Comparison of ENCODE assay signal across 20 cellular contexts in the genomic region with DNA sequence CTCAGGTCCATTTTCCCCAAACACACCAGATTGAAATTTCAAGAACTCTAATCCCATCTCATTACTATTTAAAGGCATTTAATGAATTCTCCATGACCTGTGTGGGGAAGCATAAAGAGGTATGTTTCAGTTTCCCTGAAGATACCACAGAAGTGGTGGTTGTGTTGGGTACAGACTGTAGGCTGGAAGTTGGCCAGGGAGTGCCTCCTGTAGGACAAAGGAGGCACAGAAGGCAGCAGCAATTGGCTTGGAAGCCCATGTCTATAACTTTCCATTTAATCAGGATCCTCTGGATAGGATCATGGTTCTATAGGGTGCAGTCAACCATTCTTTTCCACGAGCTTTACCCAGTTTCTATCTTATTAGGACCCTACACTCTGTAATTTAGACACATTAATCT. TPM values are rescaled to one million over a fixed set of nuclear protein-coding genes. Genes with fewer than 3 reads are reported as not detected.
DNase-seq lines count a peak whose midpoint lies in the region; TF ChIP-seq lines count a peak whose summit lies in the region.
"Had no signal": no experiment of that assay in that cellular context is flagged by ENCODE, and none has a peak within 500 bp of the region (broad histone marks: within the 10 kb centered on the region; RNA-seq: fewer than 3 reads in every experiment).

No MANE protein-coding gene starts in this region.

- H3K79me1 ChIP-seq in mesendoderm (ENCODE audit: low read length) = no peaks in the 10 kb centered on the region

- H3K9me3 ChIP-seq in left ventricle myocardium inferior (replicated peaks) = no peaks in the 10 kb centered on the region

- no peak overlapping the region for H3K23ac ChIP-seq in mesendoderm (ENCODE audit: low read length)

- H3K27ac ChIP-seq in mesendoderm (ENCODE audit: low read depth, low read length) (no peak overlapping the region), left ventricle myocardium inferior (replicated peaks) (no peak overlapping the region)
- H3K27ac ChIP-seq: RWPE1 had no signal

- H2BK15ac ChIP-seq in mesendoderm (replicated peaks; ENCODE audit: low read depth) = no peak overlapping the region

- H3K4me2 ChIP-seq in mesendoderm (ENCODE audit: low read length) = no peak overlapping the region

- no peak overlapping the region for H4K8ac ChIP-seq in mesendoderm (ENCODE audit: low read depth, low read length)

- H3K4ac ChIP-seq in mesendoderm (ENCODE audit: low read depth, low read length) = no peak overlapping the region

- no peak for TF ChIP-seq CTCF in left ventricle myocardium inferior (IDR thresholded peaks at IDR 0.05; ENCODE audit: borderline replicate concordance)

- H3K4me3 ChIP-seq in mesendoderm (ENCODE audit: low read length) (no peak overlapping the region), left ventricle myocardium inferior (no peak overlapping the region)

- H3K18ac ChIP-seq in mesendoderm (ENCODE audit: low read length) = no peak overlapping the region

- WGBS in mesendoderm (ENCODE audit: extremely low coverage, insufficient coverage, low lambda C conversion rate) = no CpG with 5 or more reads among the region's 1 CpG

- H3K4me1 ChIP-seq in mesendoderm (ENCODE audit: control insufficient read depth, low read depth, low read length) = no peaks in the 10 kb centered on the region
- no peaks in the 10 kb centered on the region for H3K4me1 ChIP-seq in left ventricle myocardium inferior

- no peak for TF ChIP-seq EP300 in Ishikawa (IDR thresholded peaks at IDR 0.05; ENCODE audit: borderline replicate concordance)

- TF ChIP-seq RAD21 in Ishikawa (IDR thresholded peaks at IDR 0.05; ENCODE audit: low read depth) = peak; percentile 22

- intact Hi-C loops in left ventricle myocardium inferior (cut with micrococcal nuclease) = no loop called here

- H3K9ac ChIP-seq in mesendoderm (ENCODE audit: low read length) = no peak overlapping the region

- no peak overlapping the region for H2BK5ac ChIP-seq in mesendoderm (ENCODE audit: low read length)

- H3K79me2 ChIP-seq in mesendoderm (ENCODE audit: control insufficient read depth, insufficient read depth, low read length) = no peaks in the 10 kb centered on the region

- peak; percentile 31 for DNase-seq in DMS53 (lab: John Stamatoyannopoulos, UW)
- DNase-seq in DMS53 treated with DMSO at 0.1 percent for 48 hours (lab: John Stamatoyannopoulos, UW; ENCODE audit: unreplicated experiment) = no peak
- DNase-seq in dermis blood vessel endothelial cell = peak; percentile 33
- DNase-seq in mesendoderm = peak; percentile 32
- DNase-seq in NCI-H226 = no peak
- no peak for DNase-seq in left ventricle myocardium inferior
- no peak for DNase-seq in activated naive CD4-positive, alpha-beta T cell (lab: John Stamatoyannopoulos, UW)
- DNase-seq: 8988T; activated CD4-positive, alpha-beta T cell treated with anti-CD3 and anti-CD28 coated beads, Interleukin-2, amount 10 ng/mL, durations not matched to agents 7 days and 5 days; activated CD8-positive, alpha-beta memory T cell treated with anti-CD3 and anti-CD28 coated beads, Interleukin-2, amount 10 ng/mL, durations not matched to agents 7 days and 5 days; CD8-positive, alpha-beta memory T cell; cortex of kidney; left colon; naive B cell; NCI-H1417 treated with DMSO at 0.1 percent for 48 hours; NCI-H2107; NCI-H446 treated with DMSO at 0.1 percent for 48 hours; stimulated activated CD4-positive, alpha-beta T cell treated with anti-CD3 and anti-CD28 coated beads, Interleukin-2, amount 100 ng/mL, for 48 hours had no signal

- H2BK120ac ChIP-seq in mesendoderm (ENCODE audit: low read depth, low read length) = no peak overlapping the region

- H3K56ac ChIP-seq in mesendoderm (ENCODE audit: low read length) = no peak overlapping the region

- H3K36me3 ChIP-seq in mesendoderm (ENCODE audit: control insufficient read depth, insufficient read depth, low read length) (no peaks in the 10 kb centered on the region), left ventricle myocardium inferior (no peaks in the 10 kb centered on the region)

- H4K5ac ChIP-seq in mesendoderm (ENCODE audit: low read length) = no peak overlapping the region

- H2AK5ac ChIP-seq in mesendoderm (ENCODE audit: low read length) = no peak overlapping the region

- H3K27me3 ChIP-seq in mesendoderm (ENCODE audit: insufficient read depth, low read length, poor library complexity) (no peaks in the 10 kb centered on the region), left ventricle myocardium inferior (ENCODE audit: low read depth) (no peaks in the 10 kb centered on the region)

TF ChIP-seq in Ishikawa, 13 proteins besides CTCF, POLR2A, EP300 and RAD21:
- TF ChIP-seq TAF1 (IDR thresholded peaks at IDR 0.05; ENCODE audit: low read depth) (no peak), MAX (IDR thresholded peaks at IDR 0.05) (no peak), YY1 (IDR thresholded peaks at IDR 0.05; ENCODE audit: low read depth) (no peak), CREB1 (IDR thresholded peaks at IDR 0.05; ENCODE audit: low read depth) (no peak), EGR1 (IDR thresholded peaks at IDR 0.05) (no peak), CEBPB (IDR thresholded peaks at IDR 0.05) (no peak), TCF12 (IDR thresholded peaks at IDR 0.05; ENCODE audit: low read depth) (no peak), REST (IDR thresholded peaks at IDR 0.05; ENCODE audit: low read depth) (no peak), FOXM1 (IDR thresholded peaks at IDR 0.05; ENCODE audit: borderline replicate concordance, low read depth) (no peak), USF1 (IDR thresholded peaks at IDR 0.05) (no peak), ZBTB7A (IDR thresholded peaks at IDR 0.05; ENCODE audit: low read depth) (no peak), NFIC (IDR thresholded peaks at IDR 0.05) (no peak), TEAD4 (IDR thresholded peaks at IDR 0.05) (no peak)
TF ChIP-seq in Ishikawa: peak in this region for 0.

RNA-seq across cellular contexts. Expression of gene BET1, which starts 8.6 kb away (rescaled TPM):
- total RNA-seq in dermis blood vessel endothelial cell (38.6 and 64.3 TPM in 2 replicates), left ventricle myocardium inferior (14.5 TPM)
- 35.6 TPM for polyA plus RNA-seq in mesendoderm (2013, experiment 1 of 2)
- polyA plus RNA-seq in mesendoderm (2013, experiment 2 of 2) = 34.4 TPM

Comparison
In these comparisons a context has a peak if more than half of its experiments do, and no peak if none do; other contexts are left out.
1. DNase-seq: peak in DMS53 (single experiment), dermis blood vessel endothelial cell (single experiment) and mesendoderm (single experiment); none in DMS53 treated with DMSO at 0.1 percent for 48 hours (single experiment), NCI-H226 (single experiment), left ventricle myocardium inferior (single experiment) and activated naive CD4-positive, alpha-beta T cell (0 of 4).